In the genomic region with DNA sequence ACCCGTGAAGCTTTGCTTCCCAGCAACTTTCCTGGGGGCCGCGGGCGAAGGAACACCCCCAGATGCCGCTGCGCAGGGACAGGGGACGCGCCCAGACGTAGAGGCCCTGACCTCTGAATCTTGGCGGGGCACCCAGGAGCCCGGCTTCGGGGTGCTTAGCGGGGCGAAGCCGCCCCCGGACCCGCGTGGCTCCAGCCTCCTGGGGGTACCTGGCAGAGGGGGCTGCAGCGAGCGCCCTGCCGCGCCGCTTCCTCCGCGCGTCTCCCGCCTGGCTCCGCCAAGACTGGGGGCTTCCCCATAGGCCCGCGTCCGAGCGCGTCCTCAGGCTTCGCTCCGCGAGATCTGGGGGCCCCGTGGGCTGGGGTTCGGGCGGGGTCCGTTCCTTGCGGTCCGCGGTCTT, we compare ENCODE assay signal across 1 cellular context.
TF ChIP-seq lines count a peak whose summit lies in the region.

No MANE protein-coding gene starts in this region.

TF ChIP-seq in GM23338, 12 proteins besides CTCF, POLR2A, EP300 and RAD21 (continued from another document):
- TF ChIP-seq ZNF462 (CRISPR knock-in tag; IDR thresholded peaks at IDR 0.05) (no peak), POLR2AphosphoS5 (IDR thresholded peaks at IDR 0.05; ENCODE audit: low read depth) (no peak), JUNB (IDR thresholded peaks at IDR 0.05; ENCODE audit: unreplicated experiment) (no peak), STAT1 (IDR thresholded peaks at IDR 0.05; ENCODE audit: unreplicated experiment) (no peak), EZH2phosphoT487 (IDR thresholded peaks at IDR 0.05; ENCODE audit: unreplicated experiment) (no peak), EZH2 (IDR thresholded peaks at IDR 0.05; ENCODE audit: low read depth, unreplicated experiment) (no peak)
- TF ChIP-seq, protein P1, sequence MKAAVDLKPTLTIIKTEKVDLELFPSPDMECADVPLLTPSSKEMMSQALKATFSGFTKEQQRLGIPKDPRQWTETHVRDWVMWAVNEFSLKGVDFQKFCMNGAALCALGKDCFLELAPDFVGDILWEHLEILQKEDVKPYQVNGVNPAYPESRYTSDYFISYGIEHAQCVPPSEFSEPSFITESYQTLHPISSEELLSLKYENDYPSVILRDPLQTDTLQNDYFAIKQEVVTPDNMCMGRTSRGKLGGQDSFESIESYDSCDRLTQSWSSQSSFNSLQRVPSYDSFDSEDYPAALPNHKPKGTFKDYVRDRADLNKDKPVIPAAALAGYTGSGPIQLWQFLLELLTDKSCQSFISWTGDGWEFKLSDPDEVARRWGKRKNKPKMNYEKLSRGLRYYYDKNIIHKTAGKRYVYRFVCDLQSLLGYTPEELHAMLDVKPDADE (IDR thresholded peaks at IDR 0.05) = no peak
